Comparison of ENCODE assay signal across 8 cellular contexts in the genomic region with DNA sequence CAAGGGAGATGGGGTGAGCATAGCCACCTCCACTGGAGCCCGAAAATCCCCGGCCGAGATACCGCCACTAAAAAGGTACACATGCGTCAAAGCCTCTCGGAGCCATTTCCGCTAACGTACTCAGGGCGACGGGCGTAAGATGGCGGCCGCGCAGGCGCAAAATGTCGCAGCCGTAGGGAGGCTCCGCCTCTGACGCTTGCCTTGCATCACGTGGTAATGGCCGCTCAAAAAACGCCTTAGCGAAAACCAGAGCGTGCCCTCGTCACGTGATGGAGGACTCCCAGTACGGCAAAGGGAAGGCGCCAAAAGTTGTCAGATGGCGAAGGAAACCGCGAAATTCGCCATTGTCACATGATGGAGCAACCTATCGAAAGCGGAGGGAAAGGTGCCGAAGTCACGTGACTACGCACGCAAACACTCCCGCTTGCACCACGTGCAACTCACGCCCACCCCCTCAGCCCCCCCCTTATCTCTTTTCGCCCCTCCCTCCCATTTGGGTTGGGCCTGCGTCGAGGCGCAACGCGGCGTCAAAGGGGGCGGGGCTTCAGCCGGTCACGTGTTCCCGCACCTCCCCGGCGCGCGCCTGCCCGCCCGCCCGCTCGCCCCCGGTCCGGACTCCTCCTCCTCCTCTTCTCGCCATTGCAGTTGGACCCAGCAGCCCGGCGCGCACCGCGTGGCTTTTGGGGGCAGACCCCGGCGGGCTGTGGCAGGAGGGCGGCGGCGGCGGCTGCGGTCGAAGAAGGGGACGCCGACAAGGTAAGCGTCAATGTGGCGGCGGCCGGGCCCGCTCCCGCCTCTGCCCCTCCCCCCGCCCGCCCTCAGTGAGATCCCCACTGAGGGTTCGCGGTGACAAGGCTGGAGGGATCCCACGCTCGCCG. TPM values are rescaled to one million over a fixed set of nuclear protein-coding genes. Genes with fewer than 3 reads are reported as not detected.
DNase-seq lines count a peak whose midpoint lies in the region; ATAC-seq and TF ChIP-seq lines count a peak whose summit lies in the region.

ILF3 (plus strand) TSS at position 615 of the 878 bp plus-strand sequence. CDS start 16,260 bp downstream, outside the sequence.

- peaks cover 10% of the 10 kb centered on the region; the same call in 1 of the 2 replicates for H3K36me3 ChIP-seq in KMS-11 (ENCODE audit: insufficient read depth)
- no peaks in the 10 kb centered on the region for H3K36me3 ChIP-seq in Peyer's patch
- no peaks in the 10 kb centered on the region for H3K36me3 ChIP-seq in esophagus (ENCODE audit: control insufficient read depth in 2 of 2, insufficient read depth in 2 of 2, low read length in 1 of 2)
- no peaks in the 10 kb centered on the region for H3K36me3 ChIP-seq in mucosa of stomach (ENCODE audit: control insufficient read depth, insufficient read depth, low read length)

- 0 out of 2 replicates have a peak within 1 kb of the TSS, but pooled peaks have one; percentile 44 for H2AFZ ChIP-seq in KMS-11 (ENCODE audit: low read depth)

- H3K9ac ChIP-seq in KMS-11 (peak within 1 kb of the TSS; percentile 98), mucosa of stomach (ENCODE audit: low read length) (peak within 1 kb of the TSS; percentile 99)

- WGBS in esophagus, 2 donors, result 0% methylated on average over 82 to 91 of the region's 91 CpGs

- peak; percentile 96 to 98 for TF ChIP-seq POLR2A in Peyer's patch (IDR thresholded peaks at IDR 0.05)

- peaks cover 30% of the 10 kb centered on the region for H4K20me1 ChIP-seq in KMS-11 (ENCODE audit: insufficient read depth)

- peak; percentile 95 for DNase-seq in DMS53 treated with DMSO at 0.1 percent for 48 hours (lab: John Stamatoyannopoulos, UW; ENCODE audit: unreplicated experiment)
- DNase-seq in Peyer's patch, result peak; percentile 98 to 100 (median 99)
- DNase-seq in activated T-cell treated with anti-CD3 and anti-CD28 coated beads, Interleukin-2, amount 50 U/mL, for 48 hours, result peak; percentile 99
- DNase-seq in stimulated activated CD8-positive, alpha-beta memory T cell treated with anti-CD3 and anti-CD28 coated beads, Interleukin-7, amount 100 ng/mL, for 1 hour (ENCODE audit: low read depth in 2 of 2), result peak; percentile 99 to 100

- H3K4me3 ChIP-seq in KMS-11 (IDR thresholded peaks at IDR 0.05; ENCODE audit: insufficient read depth, low read depth, low read length), result no peak within 1 kb of the TSS
- H3K4me3 ChIP-seq in Peyer's patch, result peak within 1 kb of the TSS; percentile 81 to 99 (median 92)
- peak within 1 kb of the TSS; percentile 87 to 94 for H3K4me3 ChIP-seq in esophagus (ENCODE audit: low read depth in 1 of 2, low read length in 2 of 2)
- peak within 1 kb of the TSS; percentile 100 for H3K4me3 ChIP-seq in mucosa of stomach (ENCODE audit: low read length)

- peak within 1 kb of the TSS; percentile 99 for H3K27ac ChIP-seq in KMS-11
- peak within 1 kb of the TSS; percentile 97 to 100 (median 98) for H3K27ac ChIP-seq in Peyer's patch
- H3K27ac ChIP-seq in esophagus (ENCODE audit: low read depth in 2 of 2, low read length in 1 of 2), result peak within 1 kb of the TSS; percentile 98 to 99

- H3K27me3 ChIP-seq in KMS-11 (ENCODE audit: insufficient read depth, low read depth), result no peaks in the 10 kb centered on the region
- H3K27me3 ChIP-seq in Peyer's patch, result no peaks in the 10 kb centered on the region
- H3K27me3 ChIP-seq in esophagus (ENCODE audit: control insufficient read depth in 1 of 2, insufficient read depth in 2 of 2, low read length in 2 of 2), result no peaks in the 10 kb centered on the region
- H3K27me3 ChIP-seq in mucosa of stomach (ENCODE audit: control insufficient read depth, insufficient read depth, low read length), result no peaks in the 10 kb centered on the region

- H3K4me1 ChIP-seq in KMS-11 (ENCODE audit: low read depth, poor library complexity, severe bottlenecking) (peaks cover 37% of the 10 kb centered on the region), Peyer's patch (peaks cover 0 to 54% (median 18%) of the 10 kb centered on the region in 4 donors), esophagus (ENCODE audit: control insufficient read depth in 2 of 2, insufficient read depth in 2 of 2, low read length in 1 of 2) (peaks cover 3% of the 10 kb centered on the region in 2 donors), mucosa of stomach (ENCODE audit: control insufficient read depth, insufficient read depth, low read length) (peaks cover 21% of the 10 kb centered on the region)

- TF ChIP-seq CTCF in KMS-11 (conservative IDR thresholded peaks at IDR 0.05; ENCODE audit: low read depth, low read length) (no peak), Peyer's patch (IDR thresholded peaks at IDR 0.05) (peak in 3 of 6 experiments; percentile 4 to 19 (median 10))

- peak within 1 kb of the TSS; percentile 95 for H3K4me2 ChIP-seq in KMS-11

- peaks cover 57% of the 10 kb centered on the region for H3K79me2 ChIP-seq in KMS-11 (ENCODE audit: insufficient read depth, low read depth)

- peak; percentile 58 for ATAC-seq in GM21737 (IDR thresholded peaks at IDR 0.05; ENCODE audit: unreplicated experiment)

- no peaks in the 10 kb centered on the region for H3K9me3 ChIP-seq in Peyer's patch
- no peaks in the 10 kb centered on the region for H3K9me3 ChIP-seq in esophagus (ENCODE audit: control insufficient read depth in 2 of 2, insufficient read depth in 1 of 2, low read depth in 1 of 2, low read length in 1 of 2)
- H3K9me3 ChIP-seq in mucosa of stomach (ENCODE audit: control insufficient read depth, low read length), result no peaks in the 10 kb centered on the region

RNA-seq across cellular contexts. Expression of gene ILF3, which starts in this region (rescaled TPM):
- total RNA-seq in Peyer's patch, result 100 to 1,000 TPM in 3 of 4 donors, 10 to 100 TPM in 1; 73.4 to 227 (median 139) TPM
- polyA plus RNA-seq in esophagus, result 100 to 1,000 TPM in 1 of 2 donors, 10 to 100 TPM in 1; 84.2 to 107 TPM
